Comparison of ENCODE assay signal across 2 cellular contexts in the genomic region with DNA sequence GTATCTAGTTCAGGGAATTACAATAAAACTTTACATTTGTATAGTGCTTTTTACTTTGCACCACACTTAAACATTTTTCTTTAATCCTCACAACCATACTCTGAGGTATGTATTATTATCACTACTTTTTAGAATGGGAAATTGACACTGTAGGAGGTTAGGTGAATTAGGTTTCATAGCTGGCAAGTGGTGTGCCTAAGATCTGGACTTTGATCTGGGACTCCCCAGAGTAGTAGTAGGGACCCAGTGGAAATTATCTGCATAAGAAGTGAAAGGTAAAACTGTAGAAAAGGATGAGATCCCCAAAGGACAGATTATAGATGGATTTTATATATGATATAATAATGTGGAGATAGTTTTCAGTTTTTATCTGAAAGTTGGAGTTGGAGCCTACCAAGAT.
TF ChIP-seq lines count a peak whose summit lies in the region.

No MANE protein-coding gene starts in this region.

TF ChIP-seq in liver, 16 proteins besides CTCF, POLR2A, EP300 and RAD21:
- TF ChIP-seq HNF4G (IDR thresholded peaks at IDR 0.05) (peak; percentile 23), MAX (IDR thresholded peaks at IDR 0.05) (no peak), FOXA2 (IDR thresholded peaks at IDR 0.05) (no peak), REST (IDR thresholded peaks at IDR 0.05) (no peak), SP1 (IDR thresholded peaks at IDR 0.05) (peak; percentile 19), FOXA1 (IDR thresholded peaks at IDR 0.05) (no peak), EGR1 (IDR thresholded peaks at IDR 0.05; ENCODE audit: low read depth in 2 of 2) (no peak), ZBTB33 (IDR thresholded peaks at IDR 0.05) (no peak), RXRA (IDR thresholded peaks at IDR 0.05) (no peak), JUND (IDR thresholded peaks at IDR 0.05) (no peak), NR2F2 (IDR thresholded peaks at IDR 0.05) (no peak), GABPA (IDR thresholded peaks at IDR 0.05 in 1 of 2, conservative IDR thresholded peaks at IDR 0.05 in 1 of 2) (no peak), TAF1 (conservative IDR thresholded peaks at IDR 0.05) (no peak), HNF4A (conservative IDR thresholded peaks at IDR 0.05) (peak; percentile 55 to 72), YY1 (IDR thresholded peaks at IDR 0.05) (no peak)
- TF ChIP-seq, protein P1, sequence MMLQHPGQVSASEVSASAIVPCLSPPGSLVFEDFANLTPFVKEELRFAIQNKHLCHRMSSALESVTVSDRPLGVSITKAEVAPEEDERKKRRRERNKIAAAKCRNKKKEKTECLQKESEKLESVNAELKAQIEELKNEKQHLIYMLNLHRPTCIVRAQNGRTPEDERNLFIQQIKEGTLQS (IDR thresholded peaks at IDR 0.05), result no peak

TF ChIP-seq in HepG2, 621 proteins besides CTCF, POLR2A, EP300 and RAD21 (continued from another document):
- TF ChIP-seq NRL (CRISPR knock-in tag; IDR thresholded peaks at IDR 0.05; ENCODE audit: borderline replicate concordance) (no peak), TBP (CRISPR knock-in tag; IDR thresholded peaks at IDR 0.05) (no peak), TOE1 (CRISPR knock-in tag; IDR thresholded peaks at IDR 0.05) (no peak), ARNTL (CRISPR knock-in tag; IDR thresholded peaks at IDR 0.05) (no peak), RFX5 (IDR thresholded peaks at IDR 0.05; ENCODE audit: low read depth, low read length) (no peak), SNAPC5 (CRISPR knock-in tag; IDR thresholded peaks at IDR 0.05; ENCODE audit: borderline replicate concordance) (no peak), ZNF160 (CRISPR knock-in tag; IDR thresholded peaks at IDR 0.05) (no peak), MYNN (CRISPR knock-in tag; IDR thresholded peaks at IDR 0.05; ENCODE audit: low read depth) (no peak), RFXANK (CRISPR knock-in tag; IDR thresholded peaks at IDR 0.05) (no peak), ZMYM3 (CRISPR knock-in tag; IDR thresholded peaks at IDR 0.05) (no peak), ZBTB40 (IDR thresholded peaks at IDR 0.05) (no peak), ZBTB40 (CRISPR knock-in tag; IDR thresholded peaks at IDR 0.05) (no peak), TSC22D2 (CRISPR knock-in tag; IDR thresholded peaks at IDR 0.05; ENCODE audit: borderline replicate concordance) (no peak), KDM3A (CRISPR knock-in tag; IDR thresholded peaks at IDR 0.05; ENCODE audit: low read depth) (no peak), CHD2 (IDR thresholded peaks at IDR 0.05; ENCODE audit: low read depth, low read length) (no peak), DNMT1 (CRISPR knock-in tag; IDR thresholded peaks at IDR 0.05) (no peak), ATF6 (CRISPR knock-in tag; conservative IDR thresholded peaks at IDR 0.05) (no peak), HINFP (CRISPR knock-in tag; IDR thresholded peaks at IDR 0.05; ENCODE audit: low read depth) (no peak), ZNF207 (IDR thresholded peaks at IDR 0.05; ENCODE audit: borderline replicate concordance) (no peak)
- TF ChIP-seq, protein P2, sequence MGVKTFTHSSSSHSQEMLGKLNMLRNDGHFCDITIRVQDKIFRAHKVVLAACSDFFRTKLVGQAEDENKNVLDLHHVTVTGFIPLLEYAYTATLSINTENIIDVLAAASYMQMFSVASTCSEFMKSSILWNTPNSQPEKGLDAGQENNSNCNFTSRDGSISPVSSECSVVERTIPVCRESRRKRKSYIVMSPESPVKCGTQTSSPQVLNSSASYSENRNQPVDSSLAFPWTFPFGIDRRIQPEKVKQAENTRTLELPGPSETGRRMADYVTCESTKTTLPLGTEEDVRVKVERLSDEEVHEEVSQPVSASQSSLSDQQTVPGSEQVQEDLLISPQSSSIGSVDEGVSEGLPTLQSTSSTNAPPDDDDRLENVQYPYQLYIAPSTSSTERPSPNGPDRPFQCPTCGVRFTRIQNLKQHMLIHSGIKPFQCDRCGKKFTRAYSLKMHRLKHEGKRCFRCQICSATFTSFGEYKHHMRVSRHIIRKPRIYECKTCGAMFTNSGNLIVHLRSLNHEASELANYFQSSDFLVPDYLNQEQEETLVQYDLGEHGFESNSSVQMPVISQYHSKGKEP (CRISPR knock-in tag; IDR thresholded peaks at IDR 0.05), result no peak
TF ChIP-seq in HepG2: peak in this region for 0.
